1 cellular context compared by ENCODE assay signal in genomic region chr13:41148421-41149283, GRCh38.
TF ChIP-seq lines count a peak whose summit lies in the region.

No MANE protein-coding gene starts in this region.

TF ChIP-seq in HEK293, 187 proteins besides CTCF, POLR2A, EP300 and RAD21 (continued from another document):
- no peak for TF ChIP-seq ZBTB11 (tag by site-specific recombination; conservative IDR thresholded peaks at IDR 0.05; ENCODE audit: low read depth)
- TF ChIP-seq ZNF10 (tag by site-specific recombination; IDR thresholded peaks at IDR 0.05), result no peak
- TF ChIP-seq ZNF394 (tag by site-specific recombination; IDR thresholded peaks at IDR 0.05; ENCODE audit: borderline replicate concordance), result no peak
- TF ChIP-seq ZNF335 (tag by site-specific recombination; conservative IDR thresholded peaks at IDR 0.05), result no peak
- TF ChIP-seq ZNF488 (tag by site-specific recombination; IDR thresholded peaks at IDR 0.05), result no peak
- TF ChIP-seq ZNF433 (tag by site-specific recombination; IDR thresholded peaks at IDR 0.05; ENCODE audit: low read depth), result no peak
- TF ChIP-seq ZNF776 (tag by site-specific recombination; IDR thresholded peaks at IDR 0.05; ENCODE audit: borderline replicate concordance), result no peak
- peak; percentile 94 for TF ChIP-seq ZNF169 (tag by site-specific recombination; IDR thresholded peaks at IDR 0.05)
- no peak for TF ChIP-seq AEBP2 (tag by site-specific recombination; IDR thresholded peaks at IDR 0.05; ENCODE audit: borderline replicate concordance)
- no peak for TF ChIP-seq ZNF146 (tag by site-specific recombination; IDR thresholded peaks at IDR 0.05)
- no peak for TF ChIP-seq BCL11A (tag by site-specific recombination; IDR thresholded peaks at IDR 0.05; ENCODE audit: low read depth)
